ENCODE assay signal across 8 cellular contexts in genomic region chr3:57555738-57556458, GRCh38. TPM values are rescaled to one million over a fixed set of nuclear protein-coding genes. Genes with fewer than 3 reads are reported as not detected.
DNase-seq lines count a peak whose midpoint lies in the region; ATAC-seq lines count a peak whose summit lies in the region.

TSS of gene PDE12 (plus strand) at chr3:57556274. CDS start at chr3:57556380, 106 bp downstream.

- H3K9me3 ChIP-seq in CD8-positive, alpha-beta memory T cell (ENCODE audit: low read length), result no peaks in the 10 kb centered on the region
- H3K9me3 ChIP-seq in effector memory CD4-positive, alpha-beta T cell (ENCODE audit: control insufficient read depth, low read length), result no peaks in the 10 kb centered on the region

- CTCF ChIA-PET in CD8-positive, alpha-beta memory T cell (lab: Charles Lee), result interaction anchor here (0.5 to 1.6 kb wide), 5 partner anchors 16 to 200 kb away, joined by 3 to 6 read pairs (median 3); partner anchors contain the start of gene SLMAP

- ATAC-seq in GM19455 (IDR thresholded peaks at IDR 0.05; ENCODE audit: unreplicated experiment), result peak; percentile 89

- H3K4me3 Mint-ChIP-seq in CD8-positive, alpha-beta memory T cell, result peak within 1 kb of the TSS; percentile 85 to 95 (median 88)

- H3K36me3 Mint-ChIP-seq in CD8-positive, alpha-beta memory T cell, result peaks cover 0 to 37% (median 6%) of the 10 kb centered on the region in 3 donors

- H3K27ac ChIP-seq in CD8-positive, alpha-beta memory T cell (ENCODE audit: low read depth, low read length), result peak within 1 kb of the TSS; percentile 88
- H3K27ac ChIP-seq in effector memory CD4-positive, alpha-beta T cell (ENCODE audit: insufficient read depth, low read length, poor library complexity, severe bottlenecking), result peak within 1 kb of the TSS; percentile 91

- peaks cover 27% of the 10 kb centered on the region for H3K4me1 ChIP-seq in CD8-positive, alpha-beta memory T cell (ENCODE audit: insufficient read depth, low read length)
- peaks cover 25% of the 10 kb centered on the region for H3K4me1 ChIP-seq in effector memory CD4-positive, alpha-beta T cell (ENCODE audit: control insufficient read depth, insufficient read depth, low read length, poor library complexity, severe bottlenecking)

- peak; percentile 73 to 87 (median 80) for DNase-seq in CD8-positive, alpha-beta memory T cell
- peak; percentile 85 for DNase-seq in HK-2 (ENCODE audit: unreplicated experiment)
- DNase-seq in NK-92 treated with Interleukin-12 subunit alpha and Interleukin-12 subunit beta, amount 100 ng/mL, for 24 hours (lab: John Stamatoyannopoulos, UW), result peak; percentile 69
- DNase-seq in activated CD8-positive, alpha-beta memory T cell treated with anti-CD3 and anti-CD28 coated beads for 24 hours, result peak; percentile 95
- DNase-seq in effector memory CD4-positive, alpha-beta T cell, result peak; percentile 67 to 73 (median 68)
- peak; percentile 95 for DNase-seq in medulla oblongata (ENCODE audit: extremely low spot score)
- DNase-seq in stimulated activated CD4-positive, alpha-beta T cell treated with anti-CD3 and anti-CD28 coated beads, TNF-alpha, amount 100 ng/mL, for 48 hours (ENCODE audit: low read depth in 3 of 3), result peak; percentile 62 to 74 (median 72)

- no peaks in the 10 kb centered on the region for H3K27me3 ChIP-seq in CD8-positive, alpha-beta memory T cell (ENCODE audit: insufficient read depth, low read length, poor library complexity, severe bottlenecking)
- no peaks in the 10 kb centered on the region for H3K27me3 ChIP-seq in effector memory CD4-positive, alpha-beta T cell (replicated peaks; ENCODE audit: control insufficient read depth, insufficient read depth, low read length, poor library complexity, severe bottlenecking)

- H3K9me3 Mint-ChIP-seq in CD8-positive, alpha-beta memory T cell, result no peaks in the 10 kb centered on the region

- POLR2A ChIA-PET in CD8-positive, alpha-beta memory T cell (lab: Charles Lee), result interaction anchor here (0.5 to 3.3 kb wide), 10 partner anchors 13 to 202 kb away, joined by 3 to 68 read pairs (median 3); partner anchors contain the start of genes ARF4, DENND6A and SLMAP

- no peaks in the 10 kb centered on the region for H3K36me3 ChIP-seq in CD8-positive, alpha-beta memory T cell (ENCODE audit: insufficient read depth, low read length)
- peaks cover 7% of the 10 kb centered on the region for H3K36me3 ChIP-seq in effector memory CD4-positive, alpha-beta T cell (ENCODE audit: control insufficient read depth, insufficient read depth, low read length)

- peak within 1 kb of the TSS; percentile 55 for H3K4me3 ChIP-seq in CD8-positive, alpha-beta memory T cell (ENCODE audit: low read length)
- peak within 1 kb of the TSS; percentile 73 for H3K4me3 ChIP-seq in effector memory CD4-positive, alpha-beta T cell (ENCODE audit: insufficient read depth, low read depth, low read length, poor library complexity, severe bottlenecking)

- H3K27me3 Mint-ChIP-seq in CD8-positive, alpha-beta memory T cell, result no peaks in the 10 kb centered on the region

- H3K27ac Mint-ChIP-seq in CD8-positive, alpha-beta memory T cell, result peak within 1 kb of the TSS; percentile 93 to 100 (median 99)

- peaks cover 40 to 51% (median 47%) of the 10 kb centered on the region in 3 donors for H3K4me1 Mint-ChIP-seq in CD8-positive, alpha-beta memory T cell

RNA-seq across cellular contexts. Expression of gene PDE12, which starts in this region (rescaled TPM):
- total RNA-seq in CD8-positive, alpha-beta memory T cell, result 10 to 100 TPM; 31.6 to 33.3 TPM
- 15.5 TPM for polyA plus RNA-seq in CD8-positive, alpha-beta memory T cell

Comparison
In these comparisons a context has a peak if more than half of its experiments do, and no peak if none do; other contexts are left out.
1. Peak in every context shown above with its lines: DNase-seq, ATAC-seq, H3K4me3 ChIP-seq and H3K27ac ChIP-seq.